14 cellular contexts compared by ENCODE assay signal in genomic region chr3:191963182-191963581, GRCh38.
DNase-seq lines count a peak whose midpoint lies in the region; ATAC-seq, FAIRE-seq and TF ChIP-seq lines count a peak whose summit lies in the region.
"Had no signal": no experiment of that assay in that cellular context is flagged by ENCODE, and none has a peak within 500 bp of the region (broad histone marks: within the 10 kb centered on the region; RNA-seq: fewer than 3 reads in every experiment).

No MANE protein-coding gene starts in this region.

- no peaks in the 10 kb centered on the region for H3K79me2 ChIP-seq in astrocyte (ENCODE audit: insufficient read depth, low read length)

- H3K9me3 ChIP-seq in HUES6 (ENCODE audit: control insufficient read depth, insufficient read depth, low read depth, low read length), result no peaks in the 10 kb centered on the region
- H3K9me3 ChIP-seq in astrocyte (ENCODE audit: insufficient read depth, low read depth, low read length), result no peaks in the 10 kb centered on the region
- H3K9me3 ChIP-seq: sigmoid colon had no signal

- H3K4me3 ChIP-seq in HUES6 (ENCODE audit: low read depth, low read length), result no peak overlapping the region
- H3K4me3 ChIP-seq in astrocyte (ENCODE audit: insufficient read depth, low read depth, low read length), result no peak overlapping the region
- H3K4me3 ChIP-seq in kidney epithelial cell (ENCODE audit: low read depth, low read length), result no peak overlapping the region
- H3K4me3 ChIP-seq in brain microvascular endothelial cell (ENCODE audit: low read depth, low read length), result no peak overlapping the region
- H3K4me3 ChIP-seq: sigmoid colon had no signal

- DNase-seq in astrocyte (ENCODE audit: low read depth), result peak; percentile 85
- DNase-seq in kidney epithelial cell (ENCODE audit: low read depth), result peak; percentile 69
- no peak for DNase-seq in HFFc6
- DNase-seq in DMS53 (lab: John Stamatoyannopoulos, UW), result no peak
- no peak for DNase-seq in brain microvascular endothelial cell
- DNase-seq: amygdala, foreskin fibroblast, GF-D8, NCI-H1694, sigmoid colon had no signal

- H3K27me3 ChIP-seq in HUES6 (ENCODE audit: control insufficient read depth, insufficient read depth, low read length) (no peaks in the 10 kb centered on the region), astrocyte (ENCODE audit: insufficient read depth, low read length) (no peaks in the 10 kb centered on the region), kidney epithelial cell (ENCODE audit: control insufficient read depth, insufficient read depth, low read length) (no peaks in the 10 kb centered on the region), brain microvascular endothelial cell (replicated peaks) (no peaks in the 10 kb centered on the region)
- H3K27me3 ChIP-seq: sigmoid colon had no signal

- FAIRE-seq in astrocyte (lab: Jason Lieb, UNC), result no peak

- H3K4me1 Mint-ChIP-seq in astrocyte (ENCODE audit: low read depth, unreplicated experiment) (peaks cover 34% of the 10 kb centered on the region), HFFc6 (ENCODE audit: low read depth) (peaks cover 16% of the 10 kb centered on the region; the same call in 1 of the 2 replicates)

- H3K27ac ChIP-seq in HUES6 (ENCODE audit: low read depth, low read length) (peak overlapping the region; percentile 44; the same call in 1 of the 2 replicates), astrocyte (ENCODE audit: low read depth, low read length) (peak overlapping the region; percentile 62), brain microvascular endothelial cell (no peak overlapping the region)
- H3K27ac ChIP-seq: sigmoid colon had no signal

- H3K27me3 Mint-ChIP-seq in astrocyte (ENCODE audit: low read depth, unreplicated experiment) (no peaks in the 10 kb centered on the region), HFFc6 (ENCODE audit: insufficient read depth) (no peaks in the 10 kb centered on the region)
- H3K27me3 Mint-ChIP-seq: natural killer cell treated with Interleukin-12 subunit alpha and Interleukin-12 subunit beta and Interleukin-15 and Interleukin-18, amount 100 ng/mL, for 72 hours had no signal

- peak overlapping the region; percentile 3 for H3K4me2 ChIP-seq in astrocyte (ENCODE audit: low read length)

- H3K4me3 Mint-ChIP-seq in astrocyte (ENCODE audit: unreplicated experiment), result no peak overlapping the region
- H3K4me3 Mint-ChIP-seq in HFFc6, result no peak overlapping the region
- H3K4me3 Mint-ChIP-seq: natural killer cell treated with Interleukin-12 subunit alpha and Interleukin-12 subunit beta and Interleukin-15 and Interleukin-18, amount 100 ng/mL, for 72 hours had no signal

- H3K9me3 Mint-ChIP-seq in astrocyte (ENCODE audit: unreplicated experiment) (no peaks in the 10 kb centered on the region), HFFc6 (peaks cover 9% of the 10 kb centered on the region)

- H3K9ac ChIP-seq in HUES6 (ENCODE audit: low read length) (peak overlapping the region; percentile 1), astrocyte (ENCODE audit: low read length) (no peak overlapping the region)

- H3K36me3 Mint-ChIP-seq in astrocyte (ENCODE audit: low read depth, unreplicated experiment), result no peaks in the 10 kb centered on the region
- no peaks in the 10 kb centered on the region for H3K36me3 Mint-ChIP-seq in HFFc6 (ENCODE audit: low read depth)
- H3K36me3 Mint-ChIP-seq: natural killer cell treated with Interleukin-12 subunit alpha and Interleukin-12 subunit beta and Interleukin-15 and Interleukin-18, amount 100 ng/mL, for 72 hours had no signal

- no peaks in the 10 kb centered on the region for H4K20me1 ChIP-seq in astrocyte (ENCODE audit: insufficient read depth, low read length)

- peaks cover 44% of the 10 kb centered on the region for H3K4me1 ChIP-seq in HUES6 (ENCODE audit: control insufficient read depth, insufficient read depth, low read length)
- peaks cover 21% of the 10 kb centered on the region for H3K4me1 ChIP-seq in astrocyte (ENCODE audit: insufficient read depth, low read length)
- H3K4me1 ChIP-seq: sigmoid colon had no signal

- TF ChIP-seq CTCF in astrocyte (IDR thresholded peaks at IDR 0.05; ENCODE audit: insufficient read depth, low read depth, low read length) (no peak), kidney epithelial cell (IDR thresholded peaks at IDR 0.05; ENCODE audit: insufficient read depth, low read length, poor library complexity, severe bottlenecking) (no peak), HFFc6 (IDR thresholded peaks at IDR 0.05) (no peak), brain microvascular endothelial cell (IDR thresholded peaks at IDR 0.05; ENCODE audit: low read depth, low read length, missing control alignments) (no peak)

- in situ Hi-C loops in brain microvascular endothelial cell (cut with HindIII; ENCODE audit: low pct_ligation_motif_present, low sequenced_read_pairs), result no loop called here

- ATAC-seq in GM18502 (IDR thresholded peaks at IDR 0.05; ENCODE audit: poor library complexity, unreplicated experiment) (peak; percentile 41), GM18867 (IDR thresholded peaks at IDR 0.05; ENCODE audit: unreplicated experiment) (no peak)
- ATAC-seq: natural killer cell treated with Interleukin-12 subunit alpha and Interleukin-12 subunit beta and Interleukin-15 and Interleukin-18, amount 100 ng/mL, for 72 hours had no signal

- H3K27ac Mint-ChIP-seq in astrocyte (ENCODE audit: unreplicated experiment) (no peak overlapping the region), HFFc6 (no peak overlapping the region)
- H3K27ac Mint-ChIP-seq: natural killer cell treated with Interleukin-12 subunit alpha and Interleukin-12 subunit beta and Interleukin-15 and Interleukin-18, amount 100 ng/mL, for 72 hours had no signal

- no peak overlapping the region for H2AFZ ChIP-seq in astrocyte (ENCODE audit: low read depth, low read length)

- H3K36me3 ChIP-seq in HUES6 (ENCODE audit: control insufficient read depth, insufficient read depth, low read length) (no peaks in the 10 kb centered on the region), astrocyte (ENCODE audit: insufficient read depth, low read length) (no peaks in the 10 kb centered on the region), kidney epithelial cell (ENCODE audit: control insufficient read depth, insufficient read depth, low read length) (no peaks in the 10 kb centered on the region), brain microvascular endothelial cell (replicated peaks) (no peaks in the 10 kb centered on the region)
- H3K36me3 ChIP-seq: sigmoid colon had no signal

Comparison
In these comparisons a context has a peak if more than half of its experiments do, and no peak if none do; other contexts are left out.
1. DNase-seq: peak in astrocyte (single experiment) and kidney epithelial cell (single experiment); none in HFFc6 (single experiment), DMS53 (single experiment) and brain microvascular endothelial cell (single experiment).